Comparison of ENCODE assay signal across 8 cellular contexts in the genomic region with DNA sequence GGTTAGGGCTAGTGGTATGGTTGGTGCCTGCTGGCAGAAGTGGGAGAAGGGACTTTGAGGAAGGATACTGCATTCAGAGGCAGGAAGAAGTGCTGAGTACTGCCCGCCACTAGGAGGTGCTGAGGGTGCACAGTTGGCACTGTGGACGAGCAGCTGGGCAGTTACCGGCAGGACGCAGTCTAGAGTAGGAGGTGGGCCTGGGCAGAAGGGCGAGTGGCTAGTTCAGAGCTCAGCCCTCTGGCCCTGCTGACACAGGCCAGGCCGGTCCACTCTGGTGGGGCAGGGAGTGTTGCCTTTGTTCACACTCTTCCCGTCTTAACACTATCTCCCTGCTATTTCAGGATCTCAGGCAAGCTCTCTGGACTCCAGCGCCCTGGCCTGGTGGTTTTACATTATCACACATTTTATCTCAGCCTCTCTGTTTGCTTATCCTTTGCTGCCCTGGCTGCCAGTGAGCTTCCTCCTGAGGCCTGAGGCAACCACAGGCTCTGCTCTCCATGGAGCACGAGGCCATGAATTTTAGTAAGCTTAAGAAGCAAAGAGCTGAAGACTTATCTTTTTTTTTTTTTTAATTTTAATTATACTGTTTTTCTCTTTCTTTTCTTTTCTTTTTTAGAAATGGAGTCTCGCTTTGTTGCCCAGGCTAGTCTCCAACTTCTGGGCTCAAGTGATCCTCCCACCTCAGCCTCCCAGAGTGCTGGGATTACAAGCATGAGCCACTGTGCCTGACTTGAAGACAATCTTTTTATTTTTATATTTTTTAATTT. TPM values are rescaled to one million over a fixed set of nuclear protein-coding genes. Genes with fewer than 3 reads are reported as not detected.
A peak's percentile ranks its signal among the peaks of the same experiment; 100 is the strongest.
DNase-seq lines count a peak whose midpoint lies in the region; ATAC-seq, FAIRE-seq and TF ChIP-seq lines count a peak whose summit lies in the region.

No MANE protein-coding gene starts in this region.

- DNase-seq in D721Med (ENCODE audit: insufficient read length, low spot score), result peak; percentile 91
- peak in 74 of 76 experiments; percentile 7 to 81 (median 64) for DNase-seq in HUDEP-2 (lab: John Stamatoyannopoulos, UW; ENCODE audit: unreplicated experiment in 76 of 76)
- DNase-seq in PC-3, result peak; percentile 78
- DNase-seq in activated naive CD4-positive, alpha-beta T cell treated with anti-CD3 and anti-CD28 coated beads, Interleukin-2, amount 10 ng/mL, durations not matched to agents 7 days and 5 days, result peak; percentile 64
- DNase-seq in glomerular endothelial cell (ENCODE audit: extremely low read depth, low read depth, low spot score), result peak; percentile 29
- DNase-seq in tibial artery, result peak; percentile 75 to 86

- BruUV-seq in PC-3 (replicated peaks; lab: Mats Ljungman, UMichigan), result no TSS peak

- H3K9me3 ChIP-seq in PC-3 (ENCODE audit: low read length) (no peaks in the 10 kb centered on the region), neutrophil (no peaks in the 10 kb centered on the region), tibial artery (no peaks in the 10 kb centered on the region)

- no peaks in the 10 kb centered on the region for H3K4me1 Mint-ChIP-seq in activated naive CD4-positive, alpha-beta T cell treated with anti-CD3 and anti-CD28 coated beads, Interleukin-2, amount 10 ng/mL, durations not matched to agents 7 days and 5 days

- H3K79me2 ChIP-seq in PC-3 (ENCODE audit: low read length), result no peaks in the 10 kb centered on the region

- TF ChIP-seq CTCF in D721Med (IDR thresholded peaks at IDR 0.05; ENCODE audit: insufficient read depth, missing control alignments), result peak; percentile 97
- peak; percentile 91 for TF ChIP-seq CTCF in PC-3 (conservative IDR thresholded peaks at IDR 0.05; ENCODE audit: low read depth, low read length)
- peak; percentile 77 for TF ChIP-seq CTCF in neutrophil (IDR thresholded peaks at IDR 0.05)
- peak; percentile 68 to 86 for TF ChIP-seq CTCF in tibial artery (IDR thresholded peaks at IDR 0.05)

- H3K27me3 Mint-ChIP-seq in activated naive CD4-positive, alpha-beta T cell treated with anti-CD3 and anti-CD28 coated beads, Interleukin-2, amount 10 ng/mL, durations not matched to agents 7 days and 5 days, result no peaks in the 10 kb centered on the region

- H4K20me1 ChIP-seq in PC-3 (ENCODE audit: low read length), result no peaks in the 10 kb centered on the region

- H3K9ac ChIP-seq in PC-3 (ENCODE audit: low read length), result no peak overlapping the region

- H3K36me3 ChIP-seq in PC-3 (ENCODE audit: low read depth, low read length) (0 out of 2 replicates have a peak, but pooled peaks cover 3% of the 10 kb centered on the region), neutrophil (peaks cover 87% of the 10 kb centered on the region), tibial artery (peaks cover 51 to 86% (median 79%) of the 10 kb centered on the region in 3 donors)

- FAIRE-seq in D721Med (lab: Jason Lieb, UNC), result no peak

- peaks cover 13% of the 10 kb centered on the region for H3K4me1 ChIP-seq in PC-3 (ENCODE audit: insufficient read depth, low read length)
- H3K4me1 ChIP-seq in neutrophil (ENCODE audit: control insufficient read depth in 1 of 2, insufficient read depth in 1 of 2, low read depth in 1 of 2, low read length in 1 of 2), result peaks cover 3 to 6% of the 10 kb centered on the region in 2 experiments
- H3K4me1 ChIP-seq in tibial artery, result peaks cover 0 to 8% (median 2%) of the 10 kb centered on the region in 4 donors

- no peaks in the 10 kb centered on the region for H3K27me3 ChIP-seq in PC-3 (ENCODE audit: low read length)
- no peaks in the 10 kb centered on the region for H3K27me3 ChIP-seq in neutrophil
- no peaks in the 10 kb centered on the region for H3K27me3 ChIP-seq in tibial artery

- H3K4me2 ChIP-seq in PC-3 (ENCODE audit: low read length), result peak overlapping the region; percentile 59

- POLR2A ChIA-PET in PC-3 (lab: Charles Lee; ENCODE audit: unreplicated experiment), result no interaction called here

- no peaks in the 10 kb centered on the region for H3K9me3 Mint-ChIP-seq in activated naive CD4-positive, alpha-beta T cell treated with anti-CD3 and anti-CD28 coated beads, Interleukin-2, amount 10 ng/mL, durations not matched to agents 7 days and 5 days

- H3K4me3 ChIP-seq in PC-3 (ENCODE audit: low read length) (no peak overlapping the region), neutrophil (ENCODE audit: low read depth in 1 of 2, low read length in 1 of 2) (no peak overlapping the region), tibial artery (no peak overlapping the region)

- CTCF ChIA-PET in PC-3 (lab: Charles Lee), result interaction anchor here (0.5 to 1.4 kb wide), 6 partner anchors 19 to 96 kb away, joined by 3 to 11 read pairs (median 4); a partner anchor contains a TSS
- CTCF ChIA-PET in activated naive CD4-positive, alpha-beta T cell treated with anti-CD3 and anti-CD28 coated beads, Interleukin-2, amount 10 ng/mL, durations not matched to agents 7 days and 5 days (lab: Charles Lee), result interaction anchor here (0.7 to 1.3 kb wide), 9 partner anchors 13 to 115 kb away, joined by 3 to 5 read pairs (median 3); a partner anchor contains a TSS

- H2AFZ ChIP-seq in PC-3 (ENCODE audit: low read length), result peak overlapping the region; percentile 63

- peaks cover 52% of the 10 kb centered on the region for H3K36me3 Mint-ChIP-seq in activated naive CD4-positive, alpha-beta T cell treated with anti-CD3 and anti-CD28 coated beads, Interleukin-2, amount 10 ng/mL, durations not matched to agents 7 days and 5 days

- intact Hi-C loops in PC-3 (cut with micrococcal nuclease), result loop anchor here (1.0 to 5.0 kb wide), 4 partner anchors 31 to 97 kb away; a partner anchor contains a TSS
- intact Hi-C loops in tibial artery (cut with DNase I; ENCODE audit: low total_unique reads), result no loop called here

- H3K9me2 ChIP-seq in PC-3 (replicated peaks; ENCODE audit: low read length), result no peaks in the 10 kb centered on the region

- no peak overlapping the region for H3K4me3 Mint-ChIP-seq in activated naive CD4-positive, alpha-beta T cell treated with anti-CD3 and anti-CD28 coated beads, Interleukin-2, amount 10 ng/mL, durations not matched to agents 7 days and 5 days

- peak; percentile 96 for ATAC-seq in PC-3
- ATAC-seq in GM19463 (IDR thresholded peaks at IDR 0.05; ENCODE audit: unreplicated experiment), result no peak

- peak overlapping the region; percentile 47 for H3K27ac Mint-ChIP-seq in activated naive CD4-positive, alpha-beta T cell treated with anti-CD3 and anti-CD28 coated beads, Interleukin-2, amount 10 ng/mL, durations not matched to agents 7 days and 5 days

- H3F3A ChIP-seq in PC-3 (ENCODE audit: low read length, unreplicated experiment), result no peaks in the 10 kb centered on the region

- H3K27ac ChIP-seq in PC-3 (ENCODE audit: low read length), result peak overlapping the region; percentile 31; the same call in 1 of the 2 replicates
- peak overlapping the region; percentile 4 for H3K27ac ChIP-seq in neutrophil
- H3K27ac ChIP-seq in tibial artery, result peak overlapping the region; percentile 23 to 55

RNA-seq across cellular contexts. Expression of a gene that starts 26.9 kb away (rescaled TPM):
- total RNA-seq in PC-3 (2014; rRNA removed) (12.3 and 23.9 TPM in 2 replicates), glomerular endothelial cell (18.2 and 30.9 TPM in 2 replicates)

RNA-seq across cellular contexts. Expression of a gene that starts 27.1 kb away (rescaled TPM):
- 39.7 and 61.5 TPM in 2 replicates for total RNA-seq in PC-3 (2014; rRNA removed)
- 37.6 and 62.8 TPM in 2 replicates for total RNA-seq in glomerular endothelial cell

RNA-seq across cellular contexts. Expression of a gene that starts 31.5 kb away (rescaled TPM):
- total RNA-seq in PC-3 (2014; rRNA removed), result 35.4 and 36.2 TPM in 2 replicates
- total RNA-seq in glomerular endothelial cell, result 37.8 and 51.5 TPM in 2 replicates

Comparison
In these comparisons a context has a peak if more than half of its experiments do, and no peak if none do; other contexts are left out.
1. DNase-seq: peak in every context shown above with its lines; median percentile 91 in D721Med; 80 in tibial artery; 78 in PC-3; 64 in HUDEP-2; 64 in activated naive CD4-positive, alpha-beta T cell treated with anti-CD3 and anti-CD28 coated beads, Interleukin-2, amount 10 ng/mL, durations not matched to agents 7 days and 5 days; 29 in glomerular endothelial cell.